ENCODE assay signal across 21 cellular contexts in genomic region chr9:89543057-89543456, GRCh38. TPM values are rescaled to one million over a fixed set of nuclear protein-coding genes. Genes with fewer than 3 reads are reported as not detected.
A peak's percentile ranks its signal among the peaks of the same experiment; 100 is the strongest.
DNase-seq lines count a peak whose midpoint lies in the region; ATAC-seq, FAIRE-seq and TF ChIP-seq lines count a peak whose summit lies in the region.
"Had no signal": no experiment of that assay in that cellular context is flagged by ENCODE, and none has a peak within 500 bp of the region (broad histone marks: within the 10 kb centered on the region; RNA-seq: fewer than 3 reads in every experiment).

No MANE protein-coding gene starts in this region.

- H3K18ac ChIP-seq in mesenchymal stem cell (ENCODE audit: low read depth in 1 of 2, low read length in 2 of 2), result no peak overlapping the region

- no peak overlapping the region for H4K91ac ChIP-seq in mesenchymal stem cell (ENCODE audit: low read length)

- H3K4ac ChIP-seq in mesenchymal stem cell (ENCODE audit: low read depth in 1 of 2, low read length in 2 of 2), result no peak overlapping the region

- no peak overlapping the region for H2BK15ac ChIP-seq in mesenchymal stem cell (ENCODE audit: low read depth, poor library complexity, severe bottlenecking)

- ATAC-seq in sciatic nerve (no peak), right cardiac atrium (no peak)
- ATAC-seq: activated CD8-positive, alpha-beta memory T cell treated with anti-CD3 and anti-CD28 coated beads, Interleukin-2, amount 10 ng/mL, durations not matched to agents 7 days and 5 days had no signal

- H2AK5ac ChIP-seq in mesenchymal stem cell (ENCODE audit: low read length, severe bottlenecking), result no peak overlapping the region

- H3K79me1 ChIP-seq in mesenchymal stem cell (replicated peaks; ENCODE audit: low read length, poor library complexity, severe bottlenecking), result no peaks in the 10 kb centered on the region

- H3K27me3 ChIP-seq in BLaER1 treated with 17β-estradiol and CSF1 and Interleukin-3, amounts not matched to agents 10 nM and 100 nM, result peaks cover 0 to 14% (median 0%) of the 10 kb centered on the region in 11 experiments; a peak in 2 of 22 replicates
- H3K27me3 ChIP-seq in Loucy (ENCODE audit: insufficient read depth, low read length, poor library complexity, severe bottlenecking) (no peaks in the 10 kb centered on the region), right cardiac atrium (ENCODE audit: control insufficient read depth, insufficient read depth) (no peaks in the 10 kb centered on the region), mesenchymal stem cell (ENCODE audit: control insufficient read depth in 1 of 2, insufficient read depth in 1 of 2, low read length in 2 of 2) (peaks cover 0 to 14% of the 10 kb centered on the region in 2 experiments)
- H3K27me3 ChIP-seq: gastrocnemius medialis, MG63, stomach had no signal

- peak overlapping the region in 1 of 11 experiments; percentile 16; a peak in 1 of 22 replicates for H3K9ac ChIP-seq in BLaER1 treated with 17β-estradiol and CSF1 and Interleukin-3, amounts not matched to agents 10 nM and 100 nM
- H3K9ac ChIP-seq in Loucy (ENCODE audit: low read depth, low read length, poor library complexity, severe bottlenecking), result peak overlapping the region; percentile 66
- no peak overlapping the region for H3K9ac ChIP-seq in mesenchymal stem cell (ENCODE audit: low read length)

- H3K4me1 ChIP-seq in BLaER1 treated with 17β-estradiol and CSF1 and Interleukin-3, amounts not matched to agents 10 nM and 100 nM, result peaks cover 18 to 43% (median 35%) of the 10 kb centered on the region in 10 experiments
- H3K4me1 ChIP-seq in Loucy (ENCODE audit: insufficient read depth, low read length, poor library complexity, severe bottlenecking) (peaks cover 54% of the 10 kb centered on the region), right cardiac atrium (ENCODE audit: control insufficient read depth, insufficient read depth, low read length) (no peaks in the 10 kb centered on the region), mesenchymal stem cell (ENCODE audit: control insufficient read depth, insufficient read depth, low read depth, low read length) (peaks cover 12% of the 10 kb centered on the region)
- H3K4me1 ChIP-seq: gastrocnemius medialis, psoas muscle, stomach had no signal

- H2BK5ac ChIP-seq in mesenchymal stem cell (ENCODE audit: low read depth, low read length, poor library complexity, severe bottlenecking), result no peak overlapping the region

- intact Hi-C loops in sciatic nerve (cut with DNase I), result loop anchor here (10.0 kb wide), 1 partner anchor 108 kb away; no protein-coding TSS in a partner anchor
- intact Hi-C loops in right cardiac atrium (cut with DNase I), result loop anchor here (10.0 kb wide), 3 partner anchors 128 to 218 kb away; no protein-coding TSS in a partner anchor

- no peak for FAIRE-seq in GM12891 (lab: Jason Lieb, UNC)
- FAIRE-seq: endometrium had no signal

- no peak overlapping the region for H4K8ac ChIP-seq in mesenchymal stem cell (ENCODE audit: low read length)

- no peak for TF ChIP-seq POLR2A in GM12891 (IDR thresholded peaks at IDR 0.05; ENCODE audit: low read depth, low read length)

- H3K23ac ChIP-seq in mesenchymal stem cell (ENCODE audit: low read length in 2 of 2), result no peak overlapping the region

- H3K14ac ChIP-seq in mesenchymal stem cell (ENCODE audit: low read length in 2 of 2), result no peak overlapping the region

- no peaks in the 10 kb centered on the region for H4K20me1 ChIP-seq in BLaER1 treated with 17β-estradiol and CSF1 and Interleukin-3, amounts not matched to agents 10 nM and 100 nM
- no peaks in the 10 kb centered on the region for H4K20me1 ChIP-seq in Loucy (ENCODE audit: insufficient read depth, low read length, poor library complexity, severe bottlenecking)

- no peaks in the 10 kb centered on the region for H3K36me3 ChIP-seq in BLaER1 treated with 17β-estradiol and CSF1 and Interleukin-3, amounts not matched to agents 10 nM and 100 nM
- H3K36me3 ChIP-seq in Loucy (ENCODE audit: insufficient read depth, low read length) (no peaks in the 10 kb centered on the region), mesenchymal stem cell (ENCODE audit: control insufficient read depth in 1 of 2, insufficient read depth in 2 of 2, low read depth in 1 of 2, low read length in 2 of 2) (no peaks in the 10 kb centered on the region)
- H3K36me3 ChIP-seq: gastrocnemius medialis, MG63, stomach had no signal

- H3K9me2 ChIP-seq in Loucy (replicated peaks; ENCODE audit: low read depth, low read length), result no peaks in the 10 kb centered on the region

- H3F3A ChIP-seq in Loucy (ENCODE audit: low read depth), result no peaks in the 10 kb centered on the region

- peaks cover 28% of the 10 kb centered on the region for H3K79me2 ChIP-seq in Loucy (ENCODE audit: insufficient read depth, low read length)

- 61% methylated on average over 10 of the region's 10 CpGs for WGBS in right cardiac atrium
- WGBS in mesenchymal stem cell, result 83% methylated on average over 6 of the region's 10 CpGs

- no peak overlapping the region for H2BK120ac ChIP-seq in mesenchymal stem cell (ENCODE audit: low read depth, low read length)

- H2AFZ ChIP-seq in Loucy (ENCODE audit: low read length), result no peak overlapping the region
- no peak overlapping the region for H2AFZ ChIP-seq in mesenchymal stem cell (ENCODE audit: low read depth, low read length)

- H2BK12ac ChIP-seq in mesenchymal stem cell (ENCODE audit: low read length in 2 of 2), result no peak overlapping the region

- TF ChIP-seq CTCF in Loucy (conservative IDR thresholded peaks at IDR 0.05; ENCODE audit: low read length) (no peak), coronary artery (IDR thresholded peaks at IDR 0.05) (no peak)

- H3K4me3 ChIP-seq in BLaER1 treated with 17β-estradiol and CSF1 and Interleukin-3, amounts not matched to agents 10 nM and 100 nM, result no peak overlapping the region
- H3K4me3 ChIP-seq in Loucy (ENCODE audit: low read length, poor library complexity, severe bottlenecking) (no peak overlapping the region), coronary artery (no peak overlapping the region), right cardiac atrium (ENCODE audit: low read length) (no peak overlapping the region), mesenchymal stem cell (ENCODE audit: insufficient read depth in 1 of 2, low read depth in 1 of 2, low read length in 2 of 2) (no peak overlapping the region)
- H3K4me3 ChIP-seq: gastrocnemius medialis, MG63, psoas muscle, stomach had no signal

- no peak overlapping the region for H3K27ac ChIP-seq in BLaER1 treated with 17β-estradiol and CSF1 and Interleukin-3, amounts not matched to agents 10 nM and 100 nM
- H3K27ac ChIP-seq in coronary artery (no peak overlapping the region), right cardiac atrium (ENCODE audit: low read length) (no peak overlapping the region), mesenchymal stem cell (ENCODE audit: low read length, poor library complexity, severe bottlenecking) (no peak overlapping the region)
- H3K27ac ChIP-seq: gastrocnemius medialis, psoas muscle, stomach had no signal

- H3K9me3 ChIP-seq in BLaER1 treated with 17β-estradiol and CSF1 and Interleukin-3, amounts not matched to agents 10 nM and 100 nM (replicated peaks in 1 of 11), result peaks cover 23 to 31% (median 28%) of the 10 kb centered on the region in 11 experiments
- peaks cover 11% of the 10 kb centered on the region for H3K9me3 ChIP-seq in Loucy (ENCODE audit: insufficient read depth, low read depth, low read length)
- no peaks in the 10 kb centered on the region for H3K9me3 ChIP-seq in right cardiac atrium (ENCODE audit: control insufficient read depth, low read length)
- peaks cover 11% of the 10 kb centered on the region for H3K9me3 ChIP-seq in mesenchymal stem cell (ENCODE audit: control insufficient read depth, low read length)
- H3K9me3 ChIP-seq: gastrocnemius medialis, MG63, psoas muscle had no signal

- peak overlapping the region; percentile 43 to 87 (median 64) for H3K4me2 ChIP-seq in BLaER1 treated with 17β-estradiol and CSF1 and Interleukin-3, amounts not matched to agents 10 nM and 100 nM
- peak overlapping the region; percentile 43 for H3K4me2 ChIP-seq in Loucy (ENCODE audit: low read depth, low read length, poor library complexity, severe bottlenecking)
- no peak overlapping the region for H3K4me2 ChIP-seq in mesenchymal stem cell (ENCODE audit: low read length, poor library complexity, severe bottlenecking)

- DNase-seq in coronary artery (ENCODE audit: low spot score) (peak; percentile 63), sciatic nerve (ENCODE audit: low spot score) (peak; percentile 31), GM12891 (ENCODE audit: insufficient read length, low spot score) (no peak), right cardiac atrium (no peak), mesenchymal stem cell (no peak)
- DNase-seq in activated effector memory CD4-positive, alpha-beta T cell treated with Interleukin-2 at 50 U/mL for 16 hours, result no peak
- DNase-seq: ACHN; activated CD4-positive, alpha-beta T cell treated with anti-CD3 and anti-CD28 coated beads, Interleukin-2, amount 10 ng/mL, durations not matched to agents 24 days and 14 days; activated CD8-positive, alpha-beta memory T cell treated with anti-CD3 and anti-CD28 coated beads, Interleukin-2, amount 10 ng/mL, durations not matched to agents 7 days and 5 days; activated naive CD4-positive, alpha-beta T cell treated with anti-CD3 and anti-CD28 coated beads, Interleukin-2, amount 10 ng/mL, durations not matched to agents 7 days and 5 days; gastrocnemius medialis; GF-D8; mesendoderm; MG63; NCI-H2081 treated with DMSO at 0.1 percent for 48 hours; NCI-H774; psoas muscle; stomach had no signal

TF ChIP-seq in GM12891, 5 proteins besides CTCF, POLR2A, EP300 and RAD21:
- no peak for TF ChIP-seq POLR2AphosphoS5 (IDR thresholded peaks at IDR 0.05; ENCODE audit: low read depth, low read length)

RNA-seq across cellular contexts. Expression of gene SEMA4D, which starts 45.1 kb away (rescaled TPM):
- total RNA-seq in sciatic nerve (35.8 TPM), right cardiac atrium (10 to 100 TPM; 23.3 to 28.3 (median 27.0) TPM)
- 42.2 TPM for polyA plus RNA-seq in GM12891 (2012; ENCODE audit: low read depth, missing spikeins)
- 13.0 TPM for polyA plus RNA-seq in right cardiac atrium
- polyA plus RNA-seq in mesenchymal stem cell (2013, experiment 1 of 2), result 3.2 TPM
- 3.2 TPM for polyA plus RNA-seq in mesenchymal stem cell (2013, experiment 2 of 2)

Comparison
In these comparisons a context has a peak if more than half of its experiments do, and no peak if none do; other contexts are left out.
1. DNase-seq: peak in coronary artery (single experiment) and sciatic nerve (single experiment); none in GM12891 (single experiment), right cardiac atrium (0 of 3), mesenchymal stem cell (single experiment) and activated effector memory CD4-positive, alpha-beta T cell treated with Interleukin-2 at 50 U/mL for 16 hours (single experiment).